ENCODE assay signal across 8 cellular contexts in genomic region chr1:109099871-109100757, GRCh38. TPM values are rescaled to one million over a fixed set of nuclear protein-coding genes. Genes with fewer than 3 reads are reported as not detected.
DNase-seq lines count a peak whose midpoint lies in the region; ATAC-seq, FAIRE-seq and TF ChIP-seq lines count a peak whose summit lies in the region.

No MANE protein-coding gene starts in this region.

- peak overlapping the region; percentile 83 for H3K4me2 ChIP-seq in keratinocyte (ENCODE audit: control insufficient read depth, extremely low read depth, insufficient read depth, low read depth, low read length)

- H3K36me3 ChIP-seq in keratinocyte (ENCODE audit: control insufficient read depth in 2 of 2, extremely low read depth in 1 of 2, insufficient read depth in 2 of 2, low read length in 2 of 2): peaks cover 0 to 13% of the 10 kb centered on the region in 2 experiments

- no peaks in the 10 kb centered on the region for H3K9me3 Mint-ChIP-seq in central memory CD8-positive, alpha-beta T cell

- peaks cover 18% of the 10 kb centered on the region for H3K79me2 ChIP-seq in keratinocyte (ENCODE audit: control insufficient read depth, insufficient read depth, low read length)

- H3K9me3 ChIP-seq in keratinocyte (ENCODE audit: control insufficient read depth, low read depth, low read length): no peaks in the 10 kb centered on the region

- H2AFZ ChIP-seq in keratinocyte (ENCODE audit: control insufficient read depth, low read length): peak overlapping the region; percentile 83

- H3K27me3 ChIP-seq in keratinocyte (ENCODE audit: control insufficient read depth, extremely low read depth, insufficient read depth, low read length): no peaks in the 10 kb centered on the region

- peak overlapping the region; percentile 87 for H3K27ac ChIP-seq in keratinocyte (ENCODE audit: control insufficient read depth, insufficient read depth, low read length)

- H3K4me3 Mint-ChIP-seq in central memory CD8-positive, alpha-beta T cell: peak overlapping the region; percentile 97

- peaks cover 15% of the 10 kb centered on the region for H3K4me1 Mint-ChIP-seq in central memory CD8-positive, alpha-beta T cell

- H3K4me1 ChIP-seq in keratinocyte (ENCODE audit: control insufficient read depth, extremely low read depth, insufficient read depth, low read length): peaks cover 9% of the 10 kb centered on the region

- no peaks in the 10 kb centered on the region for H3K9me1 ChIP-seq in keratinocyte (ENCODE audit: control insufficient read depth, extremely low read depth, insufficient read depth, low read length)

- peak; percentile 89 for DNase-seq in AG09309 (ENCODE audit: low read depth)
- DNase-seq in NCI-H226: peak; percentile 92
- DNase-seq in activated CD4-positive, CD25-positive, alpha-beta regulatory T cell (lab: John Stamatoyannopoulos, UW): peak; percentile 94 to 98 (median 96)
- DNase-seq in central memory CD8-positive, alpha-beta T cell (ENCODE audit: low spot score in 2 of 2): peak; percentile 94 to 96
- DNase-seq in keratinocyte (ENCODE audit: low read depth, low spot score): peak; percentile 90
- peak; percentile 94 to 95 for DNase-seq in stimulated activated CD4-positive, alpha-beta T cell treated with anti-CD3 and anti-CD28 coated beads, Interleukin-15, amount 100 ng/mL, for 1 hour (ENCODE audit: low read depth in 1 of 2, low spot score in 1 of 2)

- peak overlapping the region; percentile 95 for H3K9ac ChIP-seq in keratinocyte (ENCODE audit: control insufficient read depth, extremely low read depth, insufficient read depth, low read length)

- peak overlapping the region; percentile 98 for H3K27ac Mint-ChIP-seq in central memory CD8-positive, alpha-beta T cell (ENCODE audit: low read depth)

- dilution Hi-C loops in keratinocyte (cut with MboI; ENCODE audit: extremely low pct_ligation_motif_present, low sequenced_read_pairs): no loop called here

- no peaks in the 10 kb centered on the region for H4K20me1 ChIP-seq in keratinocyte (ENCODE audit: control insufficient read depth, extremely low read depth, insufficient read depth, low read length)

- TF ChIP-seq CTCF in AG09309 (IDR thresholded peaks at IDR 0.05; ENCODE audit: control insufficient read depth, insufficient read depth, low read depth, low read length, missing control alignments) (peak; percentile 90), keratinocyte (optimal IDR thresholded peaks at IDR 0.05 in 1 of 3, IDR thresholded peaks at IDR 0.05 in 1 of 3, conservative IDR thresholded peaks at IDR 0.05 in 1 of 3; ENCODE audit: extremely low read depth in 1 of 3, insufficient read depth in 2 of 3, low read length in 3 of 3) (peak; percentile 88 to 91 (median 91))

- ATAC-seq in GM18909 (IDR thresholded peaks at IDR 0.05; ENCODE audit: poor library complexity, unreplicated experiment): peak; percentile 92
- ATAC-seq in HG03175 (IDR thresholded peaks at IDR 0.05; ENCODE audit: unreplicated experiment): peak; percentile 87
- peak; percentile 91 for ATAC-seq in central memory CD8-positive, alpha-beta T cell (replicated peaks; ENCODE audit: extremely low read depth, poor library complexity, severe bottlenecking)

- FAIRE-seq in keratinocyte (lab: Jason Lieb, UNC): no peak

- H3K4me3 ChIP-seq in AG09309 (ENCODE audit: control insufficient read depth, low read depth, low read length): peak overlapping the region; percentile 90
- peak overlapping the region; percentile 86 to 93 (median 89) for H3K4me3 ChIP-seq in keratinocyte (ENCODE audit: control insufficient read depth in 2 of 3, extremely low read depth in 1 of 3, insufficient read depth in 2 of 3, low read depth in 1 of 3, low read length in 3 of 3)

- peaks cover 20% of the 10 kb centered on the region for H3K36me3 Mint-ChIP-seq in central memory CD8-positive, alpha-beta T cell (ENCODE audit: insufficient read depth)

- H3K27me3 Mint-ChIP-seq in central memory CD8-positive, alpha-beta T cell: no peaks in the 10 kb centered on the region

RNA-seq across cellular contexts. Expression of gene TMEM167B, which starts 9.6 kb away (rescaled TPM):
- polyA plus RNA-seq in keratinocyte: 13.6 to 15.9 TPM (median 15.7 TPM) in 3 replicates
- polyA plus RNA-seq in keratinocyte (2011; ENCODE audit: low read depth): 12.9 TPM
- polyA plus RNA-seq in keratinocyte (2011; cell fraction: cytosol; rRNA removed): 14.8 and 21.7 TPM in 2 replicates
- polyA plus RNA-seq in keratinocyte (2011; cell fraction: nucleus; rRNA removed): 11.4 and 12.2 TPM in 2 replicates
- polyA plus RNA-seq in keratinocyte (2012; ENCODE audit: low replicate concordance): 18.9 and 27.1 TPM in 2 replicates
- 1.6 to 7.2 TPM (median 5.6 TPM) in 3 replicates for polyA minus RNA-seq in keratinocyte
- polyA minus RNA-seq in keratinocyte (2011; cell fraction: cytosol; rRNA and poly(A)+ RNA removed): 9.6 TPM
- polyA minus RNA-seq in keratinocyte (2011; cell fraction: nucleus; rRNA and poly(A)+ RNA removed): 4.1 and 7.2 TPM in 2 replicates

RNA-seq across cellular contexts. Expression of gene ELAPOR1, which starts 13.8 kb away (rescaled TPM):
- polyA plus RNA-seq in keratinocyte: 0.21 to 0.36 TPM (median 0.24 TPM) in 3 replicates
- 0.04 TPM for polyA plus RNA-seq in keratinocyte (2011; ENCODE audit: low read depth)
- 0.14 and 0.19 TPM in 2 replicates for polyA plus RNA-seq in keratinocyte (2011; cell fraction: cytosol; rRNA removed)
- 0.25 and 0.29 TPM in 2 replicates for polyA plus RNA-seq in keratinocyte (2011; cell fraction: nucleus; rRNA removed)
- polyA plus RNA-seq in keratinocyte (2012; ENCODE audit: low replicate concordance): 0.07 and 0.24 TPM in 2 replicates
- 0.16 to 0.86 TPM (median 0.20 TPM) in 3 replicates for polyA minus RNA-seq in keratinocyte
- not detected for polyA minus RNA-seq in keratinocyte (2011; cell fraction: cytosol; rRNA and poly(A)+ RNA removed)
- polyA minus RNA-seq in keratinocyte (2011; cell fraction: nucleus; rRNA and poly(A)+ RNA removed): 0.11 and 0.31 TPM in 2 replicates

RNA-seq across cellular contexts. Expression of gene TAF13, which starts 24.3 kb away (rescaled TPM):
- polyA plus RNA-seq in keratinocyte: 73.6 to 151 TPM (median 89.7 TPM) in 3 replicates
- polyA plus RNA-seq in keratinocyte (2011; ENCODE audit: low read depth): 92.6 TPM
- polyA plus RNA-seq in keratinocyte (2011; cell fraction: cytosol; rRNA removed): 110 and 195 TPM in 2 replicates
- 40.9 and 75.6 TPM in 2 replicates for polyA plus RNA-seq in keratinocyte (2011; cell fraction: nucleus; rRNA removed)
- 117 and 146 TPM in 2 replicates for polyA plus RNA-seq in keratinocyte (2012; ENCODE audit: low replicate concordance)
- polyA minus RNA-seq in keratinocyte: 5.0 to 54.0 TPM (median 21.2 TPM) in 3 replicates
- polyA minus RNA-seq in keratinocyte (2011; cell fraction: cytosol; rRNA and poly(A)+ RNA removed): 72.1 TPM
- 19.4 and 44.3 TPM in 2 replicates for polyA minus RNA-seq in keratinocyte (2011; cell fraction: nucleus; rRNA and poly(A)+ RNA removed)

RNA-seq across cellular contexts. Expression of gene WDR47, which starts 58.2 kb away (rescaled TPM):
- polyA plus RNA-seq in keratinocyte: 32.8 to 54.7 TPM (median 54.2 TPM) in 3 replicates
- 37.5 TPM for polyA plus RNA-seq in keratinocyte (2011; ENCODE audit: low read depth)
- polyA plus RNA-seq in keratinocyte (2011; cell fraction: cytosol; rRNA removed): 28.9 and 58.9 TPM in 2 replicates
- 69.8 and 89.9 TPM in 2 replicates for polyA plus RNA-seq in keratinocyte (2011; cell fraction: nucleus; rRNA removed)
- polyA plus RNA-seq in keratinocyte (2012; ENCODE audit: low replicate concordance): 24.7 and 25.9 TPM in 2 replicates
- 12.4 to 69.0 TPM (median 54.8 TPM) in 3 replicates for polyA minus RNA-seq in keratinocyte
- polyA minus RNA-seq in keratinocyte (2011; cell fraction: cytosol; rRNA and poly(A)+ RNA removed): 54.5 TPM
- 54.8 and 87.1 TPM in 2 replicates for polyA minus RNA-seq in keratinocyte (2011; cell fraction: nucleus; rRNA and poly(A)+ RNA removed)

Comparison
In these comparisons a context has a peak if more than half of its experiments do, and no peak if none do; other contexts are left out.
1. Peak in every context shown above with its lines: DNase-seq, ATAC-seq, H3K4me3 ChIP-seq and H3K27ac ChIP-seq.